In genomic region chr18:55549474-55550104, GRCh38 we compare ENCODE assay signal across 1 cellular context.
TF ChIP-seq lines count a peak whose summit lies in the region.

No MANE protein-coding gene starts in this region.

TF ChIP-seq in WTC11, 78 proteins besides CTCF, POLR2A, EP300 and RAD21 (continued from another document):
- no peak for TF ChIP-seq CREB1 (CRISPR knock-in tag; IDR thresholded peaks at IDR 0.05)
- no peak for TF ChIP-seq ZBTB21 (CRISPR knock-in tag; IDR thresholded peaks at IDR 0.05; ENCODE audit: borderline replicate concordance)
TF ChIP-seq in WTC11: peak in this region for 0.
